8 cellular contexts compared by ENCODE assay signal in genomic region chr2:15159751-15160177, GRCh38.
DNase-seq lines count a peak whose midpoint lies in the region; ATAC-seq and TF ChIP-seq lines count a peak whose summit lies in the region.

No MANE protein-coding gene starts in this region.

- WGBS in spleen, 5 donors, result 24 to 40% (median 34%) methylated on average over 3 of the region's 3 CpGs

- H3K9me3 ChIP-seq in left lung, result no peaks in the 10 kb centered on the region
- H3K9me3 ChIP-seq in spleen, result no peaks in the 10 kb centered on the region

- intact Hi-C loops in left lung (cut with DNase I), result no loop called here
- intact Hi-C loops in spleen (cut with DNase I; ENCODE audit: low total_unique reads), result no loop called here

- TF ChIP-seq CTCF in GM13977 (IDR thresholded peaks at IDR 0.05; ENCODE audit: extremely low read depth, insufficient read depth, missing control alignments) (peak; percentile 72), astrocyte of the cerebellum (IDR thresholded peaks at IDR 0.05; ENCODE audit: low read depth, low read length, missing control alignments) (peak; percentile 62), left lung (IDR thresholded peaks at IDR 0.05) (peak; percentile 18 to 23), spleen (IDR thresholded peaks at IDR 0.05 in 8 of 11, conservative IDR thresholded peaks at IDR 0.05 in 3 of 11) (peak in 5 of 11 experiments; percentile 22 to 40 (median 30))

- peak; percentile 58 for ATAC-seq in left lung
- ATAC-seq in GM18517 (IDR thresholded peaks at IDR 0.05; ENCODE audit: unreplicated experiment), result no peak

- no peak for TF ChIP-seq POLR2A in spleen (IDR thresholded peaks at IDR 0.05)

- no peaks in the 10 kb centered on the region for H3K27me3 ChIP-seq in left lung
- H3K27me3 ChIP-seq in spleen (replicated peaks in 1 of 7), result no peaks in the 10 kb centered on the region

- no peak overlapping the region for H3K27ac ChIP-seq in left lung
- no peak overlapping the region for H3K27ac ChIP-seq in spleen

- H3K36me3 ChIP-seq in left lung, result no peaks in the 10 kb centered on the region
- no peaks in the 10 kb centered on the region for H3K36me3 ChIP-seq in spleen

- H3K4me3 ChIP-seq in astrocyte of the cerebellum (ENCODE audit: low read depth, low read length), result no peak overlapping the region
- no peak overlapping the region for H3K4me3 ChIP-seq in left lung
- no peak overlapping the region for H3K4me3 ChIP-seq in spleen

- no peaks in the 10 kb centered on the region for H3K4me1 ChIP-seq in left lung
- H3K4me1 ChIP-seq in spleen, result no peaks in the 10 kb centered on the region

- DNase-seq in Ammon's horn (ENCODE audit: low spot score), result peak; percentile 62
- no peak for DNase-seq in GM13977 (ENCODE audit: low spot score)
- peak; percentile 57 for DNase-seq in NCI-H2227 (lab: John Stamatoyannopoulos, UW; ENCODE audit: unreplicated experiment)
- DNase-seq in astrocyte of the cerebellum (ENCODE audit: low read depth), result peak; percentile 32
- no peak for DNase-seq in left lung
- no peak for DNase-seq in spleen
- no peak for DNase-seq in occipital lobe (lab: John Stamatoyannopoulos, UW)

- in situ Hi-C loops in GM13977 (cut with MboI; ENCODE audit: low pct_unique_long_range_greater_than_20kb, low sequenced_read_pairs, unreplicated experiment) (no loop called here), astrocyte of the cerebellum (cut with HindIII; ENCODE audit: low sequenced_read_pairs) (no loop called here)

Comparison
In these comparisons a context has a peak if more than half of its experiments do, and no peak if none do; other contexts are left out.
1. DNase-seq: peak in Ammon's horn (single experiment), NCI-H2227 (single experiment) and astrocyte of the cerebellum (single experiment); none in GM13977 (single experiment), left lung (0 of 2), spleen (single experiment) and occipital lobe (single experiment).